Comparison of ENCODE assay signal across 22 cellular contexts in the genomic region with DNA sequence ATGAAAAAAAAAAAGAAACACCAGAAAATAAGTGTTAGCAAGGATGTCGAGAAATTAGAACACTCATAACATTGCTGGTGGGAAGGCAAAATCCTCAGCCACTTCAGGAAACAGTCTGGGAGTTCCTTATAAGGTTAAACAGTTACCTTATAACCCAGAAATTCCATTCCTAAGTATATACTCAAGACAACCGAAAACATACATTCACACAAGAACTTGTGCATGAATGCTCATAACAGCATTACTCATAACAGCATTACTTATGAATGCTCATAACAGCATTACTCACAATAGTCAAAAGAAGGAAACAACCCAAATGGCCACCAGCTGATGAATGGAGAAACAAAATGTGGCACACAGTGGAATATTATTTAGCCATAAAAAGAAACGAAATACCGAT. TPM values are rescaled to one million over a fixed set of nuclear protein-coding genes. Genes with fewer than 3 reads are reported as not detected.
A peak's percentile ranks its signal among the peaks of the same experiment; 100 is the strongest.
DNase-seq lines count a peak whose midpoint lies in the region; ATAC-seq and TF ChIP-seq lines count a peak whose summit lies in the region.
"Had no signal": no experiment of that assay in that cellular context is flagged by ENCODE, and none has a peak within 500 bp of the region (broad histone marks: within the 10 kb centered on the region; RNA-seq: fewer than 3 reads in every experiment).

No MANE protein-coding gene starts in this region.

- intact Hi-C loops in adrenal gland (cut with DNase I), result loop anchor here in 1 of 2 donors (10.0 kb wide), 1 partner anchor 113 kb away; the partner anchor contains the start of gene CACNA1D

- H3K9me3 ChIP-seq in adrenal gland (replicated peaks in 1 of 3), result no peaks in the 10 kb centered on the region
- H3K9me3 ChIP-seq: gastroesophageal sphincter, pancreas, Peyer's patch, SK-N-SH had no signal

- no peak overlapping the region for H3K27ac ChIP-seq in adrenal gland
- H3K27ac ChIP-seq: gastroesophageal sphincter, pancreas, Peyer's patch had no signal

- TF ChIP-seq POLR2A in adrenal gland (IDR thresholded peaks at IDR 0.05), result no peak

- no peak for TF ChIP-seq CTCF in astrocyte of the spinal cord (IDR thresholded peaks at IDR 0.05; ENCODE audit: low read depth, low read length)
- no peak for TF ChIP-seq CTCF in adrenal gland (IDR thresholded peaks at IDR 0.05)
- no peak for TF ChIP-seq CTCF in GM13976 (IDR thresholded peaks at IDR 0.05; ENCODE audit: borderline replicate concordance, control extremely low read depth, extremely low read depth, insufficient read depth, missing control alignments)

- H3K36me3 ChIP-seq in adrenal gland (replicated peaks in 1 of 2), result no peaks in the 10 kb centered on the region
- H3K36me3 ChIP-seq: gastroesophageal sphincter, pancreas, Peyer's patch had no signal

- in situ Hi-C loops in ACHN (cut with HindIII; ENCODE audit: low pct_ligation_motif_present, low pct_unique_long_range_greater_than_20kb, low sequenced_read_pairs) (no loop called here), astrocyte of the spinal cord (cut with HindIII; ENCODE audit: low sequenced_read_pairs) (no loop called here), GM13976 (cut with MboI; ENCODE audit: low sequenced_read_pairs, unreplicated experiment) (no loop called here)

- H3K4me3 ChIP-seq in astrocyte of the spinal cord (ENCODE audit: low read depth, low read length) (no peak overlapping the region), adrenal gland (no peak overlapping the region)
- H3K4me3 ChIP-seq: gastroesophageal sphincter, pancreas, Peyer's patch had no signal

- DNase-seq in ACHN (peak; percentile 5), HK-2 (ENCODE audit: unreplicated experiment) (peak; percentile 0), astrocyte of the spinal cord (ENCODE audit: low read depth, low spot score) (peak; percentile 1), glomerular visceral epithelial cell (ENCODE audit: extremely low spot score) (peak; percentile 62), adrenal gland (no peak), GM13976 (ENCODE audit: low spot score) (no peak)
- DNase-seq: activated CD4-positive, alpha-beta memory T cell treated with anti-CD3 and anti-CD28 coated beads, Interleukin-2, amount 10 ng/mL, durations not matched to agents 7 days and 5 days; activated T-cell treated with anti-CD3 and anti-CD28 coated beads, Interleukin-2, amount 50 U/mL, for 48 hours; mesendoderm; naive thymus-derived CD4-positive, alpha-beta T cell; NCI-H1048; NCI-H187 treated with DMSO at 0.1 percent for 48 hours; NCI-H446 treated with DMSO at 0.1 percent for 48 hours; pancreas; Peyer's patch; SK-N-SH; stimulated activated naive B cell treated with anti-CD40 and anti-IgM and Interleukin-4, amounts not matched to agents 10 μg/mL and 1 μg/mL and 100 μg/mL, for 72 hours had no signal

- no peaks in the 10 kb centered on the region for H3K27me3 ChIP-seq in adrenal gland
- H3K27me3 ChIP-seq: gastroesophageal sphincter, pancreas, Peyer's patch had no signal

- no peak for ATAC-seq in HG02571 (IDR thresholded peaks at IDR 0.05; ENCODE audit: unreplicated experiment)
- no peak for ATAC-seq in HG03565 (IDR thresholded peaks at IDR 0.05; ENCODE audit: unreplicated experiment)
- ATAC-seq: gastroesophageal sphincter; naive thymus-derived CD4-positive, alpha-beta T cell; pancreas; sciatic nerve; WTC11 had no signal

- H3K4me1 ChIP-seq in adrenal gland (replicated peaks in 1 of 2), result no peaks in the 10 kb centered on the region
- H3K4me1 ChIP-seq: pancreas, Peyer's patch had no signal

- WGBS in adrenal gland, 4 donors, result 93 to 95% (median 94%) methylated on average over 4 of the region's 4 CpGs

RNA-seq across cellular contexts. Expression of gene DCP1A, which starts 34.8 kb away (rescaled TPM):
- 10 to 100 TPM; 14.7 to 31.0 (median 26.2) TPM for total RNA-seq in adrenal gland
- polyA plus RNA-seq in adrenal gland, result 10 to 100 TPM in 2 of 3 donors, 1 to 10 TPM in 1; 9.3 to 19.4 (median 17.3) TPM

Comparison
In these comparisons a context has a peak if more than half of its experiments do, and no peak if none do; other contexts are left out.
1. DNase-seq: peak in ACHN (single experiment), HK-2 (single experiment), astrocyte of the spinal cord (single experiment) and glomerular visceral epithelial cell (single experiment); none in adrenal gland (0 of 7) and GM13976 (single experiment).